ENCODE assay signal across 15 cellular contexts in genomic region chr6:21201673-21202430, GRCh38.
DNase-seq lines count a peak whose midpoint lies in the region; ATAC-seq and TF ChIP-seq lines count a peak whose summit lies in the region.
"Had no signal": no experiment of that assay in that cellular context is flagged by ENCODE, and none has a peak within 500 bp of the region (broad histone marks: within the 10 kb centered on the region; RNA-seq: fewer than 3 reads in every experiment).

No MANE protein-coding gene starts in this region.

- CTCF ChIA-PET in WTC11 (lab: Charles Lee) (interaction anchor here (0.6 kb wide), 1 partner anchor 104 kb away, joined by 3 read pairs; no protein-coding TSS in a partner anchor), RWPE1 (lab: Yijun Ruan, JAX) (interaction anchor here (0.5 kb wide), 1 partner anchor 649 kb away, joined by 3 read pairs; no protein-coding TSS in a partner anchor)

- H3K27ac Mint-ChIP-seq in WTC11 = 0 out of 2 replicates have a peak overlapping the region, but pooled peaks have one; percentile 3
- H3K27ac Mint-ChIP-seq: activated CD8-positive, alpha-beta T cell treated with anti-CD3 and anti-CD28 coated beads for 36 hours; effector memory CD8-positive, alpha-beta T cell; GM23338 had no signal

- ATAC-seq in WTC11 = no peak
- ATAC-seq: activated CD8-positive, alpha-beta T cell treated with anti-CD3 and anti-CD28 coated beads for 36 hours; effector memory CD8-positive, alpha-beta T cell; GM23338 had no signal

- no peak overlapping the region for H3K4me3 Mint-ChIP-seq in WTC11
- H3K4me3 Mint-ChIP-seq: activated CD8-positive, alpha-beta T cell treated with anti-CD3 and anti-CD28 coated beads for 36 hours; effector memory CD8-positive, alpha-beta T cell; GM23338 had no signal

- no peak for TF ChIP-seq CTCF in WTC11 (IDR thresholded peaks at IDR 0.05)
- no peak for TF ChIP-seq CTCF in RWPE1 (conservative IDR thresholded peaks at IDR 0.05; ENCODE audit: low read depth)

- H3K27me3 Mint-ChIP-seq in WTC11 (ENCODE audit: low read depth) = no peaks in the 10 kb centered on the region
- H3K27me3 Mint-ChIP-seq: activated CD8-positive, alpha-beta T cell treated with anti-CD3 and anti-CD28 coated beads for 36 hours; effector memory CD8-positive, alpha-beta T cell had no signal

- peaks cover 16% of the 10 kb centered on the region for H3K9me3 Mint-ChIP-seq in WTC11
- H3K9me3 Mint-ChIP-seq: effector memory CD8-positive, alpha-beta T cell had no signal

- peaks cover 8% of the 10 kb centered on the region for H3K36me3 Mint-ChIP-seq in WTC11

- no peak overlapping the region for H3K27ac ChIP-seq in RWPE1

- H3K4me1 Mint-ChIP-seq in WTC11 = peaks cover 40% of the 10 kb centered on the region

- DNase-seq in COR-L47 (lab: John Stamatoyannopoulos, UW) (peak; percentile 94), NCI-H128 (lab: John Stamatoyannopoulos, UW; ENCODE audit: unreplicated experiment) (peak; percentile 97), NCI-H2227 (lab: John Stamatoyannopoulos, UW; ENCODE audit: unreplicated experiment) (peak; percentile 52), WTC11 (ENCODE audit: low spot score) (no peak), RWPE1 (ENCODE audit: low spot score) (no peak), nucleus accumbens (lab: John Stamatoyannopoulos, UW) (no peak), activated gamma-delta T cell treated with Interleukin-2 at 50 U/mL for 16 hours (no peak)
- DNase-seq in activated CD8-positive, alpha-beta memory T cell treated with anti-CD3 and anti-CD28 coated beads for 24 hours = no peak
- DNase-seq: activated CD8-positive, alpha-beta T cell treated with anti-CD3 and anti-CD28 coated beads for 36 hours; activated gamma-delta T cell; effector memory CD8-positive, alpha-beta T cell; foreskin fibroblast; MM.1S; stimulated activated CD4-positive, alpha-beta T cell treated with anti-CD3 and anti-CD28 coated beads, Interleukin-2, amount 100 ng/mL, for 24 hours had no signal

- POLR2A ChIA-PET in WTC11 (lab: Charles Lee) = no interaction called here
- POLR2A ChIA-PET in RWPE1 (lab: Yijun Ruan, JAX; ENCODE audit: low non-redundant PET) = no interaction called here

TF ChIP-seq in WTC11, 78 proteins besides CTCF, POLR2A, EP300 and RAD21:
- TF ChIP-seq, protein P1, sequence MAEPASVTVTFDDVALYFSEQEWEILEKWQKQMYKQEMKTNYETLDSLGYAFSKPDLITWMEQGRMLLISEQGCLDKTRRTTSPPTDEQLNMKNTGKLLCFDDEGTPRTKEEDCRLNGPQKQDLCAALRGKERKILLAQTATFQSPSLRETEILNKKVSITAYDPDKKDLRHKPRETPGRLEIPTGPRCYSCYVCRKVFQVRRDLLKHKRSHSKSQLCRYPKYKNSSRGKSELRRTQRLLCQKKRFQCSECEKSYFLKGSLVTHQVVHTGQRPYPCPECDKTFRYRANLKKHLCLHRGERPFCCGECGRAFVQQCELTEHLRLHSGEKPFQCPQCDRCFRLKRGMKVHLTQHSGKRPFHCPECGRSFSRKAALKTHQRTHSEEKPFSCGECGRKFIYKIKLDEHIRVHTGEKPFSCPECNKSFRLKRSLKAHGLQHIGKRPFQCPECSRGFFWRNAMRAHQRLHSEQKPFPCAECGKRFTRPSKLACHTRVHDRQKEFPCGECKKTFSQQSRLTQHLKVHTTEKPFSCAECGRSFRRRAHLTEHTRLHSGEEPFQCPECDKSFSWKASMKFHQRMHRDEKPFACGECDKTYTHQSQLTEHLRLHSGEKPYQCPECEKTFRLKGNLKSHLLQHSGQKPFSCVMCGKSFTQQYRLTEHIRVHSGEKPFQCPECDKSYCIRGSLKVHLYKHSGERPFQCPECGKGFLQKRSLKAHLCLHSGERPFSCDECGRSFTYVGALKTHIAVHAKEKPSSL (CRISPR knock-in tag; conservative IDR thresholded peaks at IDR 0.05) = no peak
- TF ChIP-seq CBFB (CRISPR knock-in tag; IDR thresholded peaks at IDR 0.05; ENCODE audit: low read depth) (no peak), NR2C2 (CRISPR knock-in tag; IDR thresholded peaks at IDR 0.05) (no peak), ZNF671 (CRISPR knock-in tag; IDR thresholded peaks at IDR 0.05) (no peak), ZNF416 (CRISPR knock-in tag; IDR thresholded peaks at IDR 0.05) (no peak), ESRRA (CRISPR knock-in tag; IDR thresholded peaks at IDR 0.05; ENCODE audit: borderline replicate concordance) (no peak), ZNF232 (CRISPR knock-in tag; IDR thresholded peaks at IDR 0.05) (no peak), ZNF121 (CRISPR knock-in tag; IDR thresholded peaks at IDR 0.05) (no peak), SMAD4 (CRISPR knock-in tag; IDR thresholded peaks at IDR 0.05) (no peak), HMGA2 (CRISPR knock-in tag; IDR thresholded peaks at IDR 0.05) (no peak), ATF6 (CRISPR knock-in tag; IDR thresholded peaks at IDR 0.05) (no peak), RORB (CRISPR knock-in tag; IDR thresholded peaks at IDR 0.05) (no peak), SMAD3 (CRISPR knock-in tag; IDR thresholded peaks at IDR 0.05; ENCODE audit: borderline replicate concordance) (no peak)
- TF ChIP-seq, protein P2, sequence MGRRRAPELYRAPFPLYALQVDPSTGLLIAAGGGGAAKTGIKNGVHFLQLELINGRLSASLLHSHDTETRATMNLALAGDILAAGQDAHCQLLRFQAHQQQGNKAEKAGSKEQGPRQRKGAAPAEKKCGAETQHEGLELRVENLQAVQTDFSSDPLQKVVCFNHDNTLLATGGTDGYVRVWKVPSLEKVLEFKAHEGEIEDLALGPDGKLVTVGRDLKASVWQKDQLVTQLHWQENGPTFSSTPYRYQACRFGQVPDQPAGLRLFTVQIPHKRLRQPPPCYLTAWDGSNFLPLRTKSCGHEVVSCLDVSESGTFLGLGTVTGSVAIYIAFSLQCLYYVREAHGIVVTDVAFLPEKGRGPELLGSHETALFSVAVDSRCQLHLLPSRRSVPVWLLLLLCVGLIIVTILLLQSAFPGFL (CRISPR knock-in tag; IDR thresholded peaks at IDR 0.05; ENCODE audit: borderline replicate concordance) = no peak
- TF ChIP-seq, protein P3, sequence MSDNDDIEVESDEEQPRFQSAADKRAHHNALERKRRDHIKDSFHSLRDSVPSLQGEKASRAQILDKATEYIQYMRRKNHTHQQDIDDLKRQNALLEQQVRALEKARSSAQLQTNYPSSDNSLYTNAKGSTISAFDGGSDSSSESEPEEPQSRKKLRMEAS (CRISPR knock-in tag; IDR thresholded peaks at IDR 0.05) = no peak

Comparison
In these comparisons a context has a peak if more than half of its experiments do, and no peak if none do; other contexts are left out.
1. DNase-seq: peak in COR-L47 (single experiment), NCI-H128 (single experiment) and NCI-H2227 (single experiment); none in WTC11 (single experiment), RWPE1 (single experiment), activated CD8-positive, alpha-beta memory T cell treated with anti-CD3 and anti-CD28 coated beads for 24 hours (single experiment), nucleus accumbens (0 of 56) and activated gamma-delta T cell treated with Interleukin-2 at 50 U/mL for 16 hours (single experiment).